Comparison of ENCODE assay signal across 8 cellular contexts in genomic region chr12:22529281-22530060, GRCh38. TPM values are rescaled to one million over a fixed set of nuclear protein-coding genes. Genes with fewer than 3 reads are reported as not detected.
A peak's percentile ranks its signal among the peaks of the same experiment; 100 is the strongest.
DNase-seq lines count a peak whose midpoint lies in the region; ATAC-seq and TF ChIP-seq lines count a peak whose summit lies in the region.

No MANE protein-coding gene starts in this region.

- peaks cover 34% of the 10 kb centered on the region for H3K36me3 Mint-ChIP-seq in progenitor cell of endocrine pancreas (ENCODE audit: insufficient read depth)
- peaks cover 39% of the 10 kb centered on the region for H3K36me3 Mint-ChIP-seq in T-helper 2 cell treated with Interferon-gamma antibody and Interleukin-4, amounts not matched to agents 5 μg/mL and 100 μg/mL, for 36 hours (ENCODE audit: low read depth)

- peak overlapping the region; percentile 29 for H3K27ac Mint-ChIP-seq in progenitor cell of endocrine pancreas
- no peak overlapping the region for H3K27ac Mint-ChIP-seq in T-helper 2 cell treated with Interferon-gamma antibody and Interleukin-4, amounts not matched to agents 5 μg/mL and 100 μg/mL, for 36 hours

- TF ChIP-seq CTCF in C4-2B (conservative IDR thresholded peaks at IDR 0.05) (peak; percentile 74), progenitor cell of endocrine pancreas (IDR thresholded peaks at IDR 0.05; ENCODE audit: unreplicated experiment) (peak; percentile 75)

- H3K27ac ChIP-seq in C4-2B = no peak overlapping the region

- DNase-seq in NCI-H69 (lab: John Stamatoyannopoulos, UW) (peak; percentile 57), dermis blood vessel endothelial cell (peak; percentile 49), progenitor cell of endocrine pancreas (ENCODE audit: low spot score, unreplicated experiment) (no peak), OCI-M2 (lab: John Stamatoyannopoulos, UW; ENCODE audit: unreplicated experiment) (no peak)
- DNase-seq in T-helper 2 cell treated with Interferon-gamma antibody and Interleukin-4, amounts not matched to agents 5 μg/mL and 100 μg/mL, for 36 hours (ENCODE audit: low spot score) = no peak

- peaks cover 12% of the 10 kb centered on the region for H3K9me3 Mint-ChIP-seq in progenitor cell of endocrine pancreas (ENCODE audit: low read depth)
- peaks cover 9% of the 10 kb centered on the region for H3K9me3 Mint-ChIP-seq in T-helper 2 cell treated with Interferon-gamma antibody and Interleukin-4, amounts not matched to agents 5 μg/mL and 100 μg/mL, for 36 hours

- peak; percentile 93 for ATAC-seq in GM18502 (IDR thresholded peaks at IDR 0.05; ENCODE audit: poor library complexity, unreplicated experiment)
- ATAC-seq in HG02885 (IDR thresholded peaks at IDR 0.05; ENCODE audit: poor library complexity, unreplicated experiment) = peak; percentile 83

- H3K4me1 Mint-ChIP-seq in progenitor cell of endocrine pancreas (ENCODE audit: low read depth) = peaks cover 4% of the 10 kb centered on the region
- H3K4me1 Mint-ChIP-seq in T-helper 2 cell treated with Interferon-gamma antibody and Interleukin-4, amounts not matched to agents 5 μg/mL and 100 μg/mL, for 36 hours (ENCODE audit: low read depth) = peaks cover 10% of the 10 kb centered on the region

- H3K4me3 Mint-ChIP-seq in progenitor cell of endocrine pancreas (ENCODE audit: low read depth) = no peak overlapping the region
- no peak overlapping the region for H3K4me3 Mint-ChIP-seq in T-helper 2 cell treated with Interferon-gamma antibody and Interleukin-4, amounts not matched to agents 5 μg/mL and 100 μg/mL, for 36 hours

- no peaks in the 10 kb centered on the region for H3K27me3 Mint-ChIP-seq in progenitor cell of endocrine pancreas
- H3K27me3 Mint-ChIP-seq in T-helper 2 cell treated with Interferon-gamma antibody and Interleukin-4, amounts not matched to agents 5 μg/mL and 100 μg/mL, for 36 hours (ENCODE audit: low read depth) = no peaks in the 10 kb centered on the region

RNA-seq across cellular contexts. Expression of gene C2CD5, which starts 14.9 kb away (rescaled TPM):
- total RNA-seq in dermis blood vessel endothelial cell = 16.2 and 28.7 TPM in 2 replicates
- 115 and 122 TPM in 2 replicates for total RNA-seq in progenitor cell of endocrine pancreas

Comparison
In these comparisons a context has a peak if more than half of its experiments do, and no peak if none do; other contexts are left out.
1. DNase-seq: peak in NCI-H69 (single experiment) and dermis blood vessel endothelial cell (single experiment); none in progenitor cell of endocrine pancreas (single experiment), OCI-M2 (single experiment) and T-helper 2 cell treated with Interferon-gamma antibody and Interleukin-4, amounts not matched to agents 5 μg/mL and 100 μg/mL, for 36 hours (single experiment).